2 cellular contexts compared by ENCODE assay signal in the genomic region with DNA sequence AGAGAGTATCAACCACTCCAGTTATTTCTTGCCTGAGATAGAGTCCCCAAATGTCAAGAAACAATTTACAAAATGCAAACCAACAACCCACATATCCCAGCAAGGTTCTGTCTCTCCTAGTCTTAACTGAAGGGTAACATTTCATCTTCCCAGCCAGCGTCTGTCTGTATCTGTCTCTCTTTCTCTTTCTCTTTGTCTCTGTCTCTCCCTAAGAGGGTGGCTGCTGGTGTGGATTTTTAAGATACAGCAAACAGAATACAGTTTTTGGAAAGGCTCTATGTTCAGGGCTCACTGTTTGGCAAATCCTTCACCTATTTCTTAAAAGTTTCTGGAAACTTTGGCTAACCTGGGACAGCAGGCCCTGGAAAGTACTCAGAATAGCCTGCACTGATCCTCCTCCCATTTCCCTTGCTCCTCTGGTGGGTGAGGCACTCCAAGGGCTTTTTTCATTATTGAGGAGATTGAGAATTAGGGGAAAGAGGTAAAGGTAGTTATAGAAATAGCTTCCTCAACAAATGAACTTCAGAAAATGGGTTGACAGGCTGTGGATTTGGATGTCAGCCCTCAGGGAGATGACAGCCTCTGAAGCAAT.
TF ChIP-seq lines count a peak whose summit lies in the region.

No MANE protein-coding gene starts in this region.

TF ChIP-seq in endothelial cell of umbilical vein, 7 proteins besides CTCF, POLR2A, EP300 and RAD21:
- TF ChIP-seq EZH2 (IDR thresholded peaks at IDR 0.05; ENCODE audit: borderline replicate concordance, low read depth, low read length, severe bottlenecking) (no peak), MYC (IDR thresholded peaks at IDR 0.05; ENCODE audit: low read depth, low read length) (no peak), FOS (IDR thresholded peaks at IDR 0.05; ENCODE audit: borderline replicate concordance, insufficient read depth, low read length) (no peak), POLR2AphosphoS5 (IDR thresholded peaks at IDR 0.05; ENCODE audit: insufficient read depth, low read depth, low read length) (no peak), JUN (IDR thresholded peaks at IDR 0.05; ENCODE audit: borderline replicate concordance, insufficient read depth, insufficient read length, low read depth) (no peak), GATA2 (IDR thresholded peaks at IDR 0.05; ENCODE audit: insufficient read depth, insufficient read length, low read depth, low read length) (no peak)
- TF ChIP-seq, protein P1, sequence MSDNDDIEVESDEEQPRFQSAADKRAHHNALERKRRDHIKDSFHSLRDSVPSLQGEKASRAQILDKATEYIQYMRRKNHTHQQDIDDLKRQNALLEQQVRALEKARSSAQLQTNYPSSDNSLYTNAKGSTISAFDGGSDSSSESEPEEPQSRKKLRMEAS (IDR thresholded peaks at IDR 0.05; ENCODE audit: insufficient read depth, insufficient read length): no peak

TF ChIP-seq in SK-N-SH treated with all-trans-retinoic acid at 6 μM for 48 hours, 23 proteins besides CTCF, POLR2A, EP300 and RAD21:
- no peak for TF ChIP-seq ZNF8 (CRISPR knock-in tag; IDR thresholded peaks at IDR 0.05)
- no peak for TF ChIP-seq CSDC2 (CRISPR knock-in tag; IDR thresholded peaks at IDR 0.05)
- TF ChIP-seq ZC3H10 (CRISPR knock-in tag; IDR thresholded peaks at IDR 0.05): no peak
- TF ChIP-seq PATZ1 (CRISPR knock-in tag; IDR thresholded peaks at IDR 0.05; ENCODE audit: borderline replicate concordance): no peak
- no peak for TF ChIP-seq ZFP3 (CRISPR knock-in tag; IDR thresholded peaks at IDR 0.05)
- TF ChIP-seq TSHZ2 (CRISPR knock-in tag; IDR thresholded peaks at IDR 0.05): no peak
- no peak for TF ChIP-seq ISL1 (CRISPR knock-in tag; IDR thresholded peaks at IDR 0.05)
- no peak for TF ChIP-seq ARNTL (CRISPR knock-in tag; IDR thresholded peaks at IDR 0.05; ENCODE audit: borderline replicate concordance, low read depth)
- no peak for TF ChIP-seq RARB (CRISPR knock-in tag; IDR thresholded peaks at IDR 0.05)
- TF ChIP-seq ZNF565 (CRISPR knock-in tag; conservative IDR thresholded peaks at IDR 0.05; ENCODE audit: low read depth): no peak
